ENCODE assay signal across 8 cellular contexts in the genomic region with DNA sequence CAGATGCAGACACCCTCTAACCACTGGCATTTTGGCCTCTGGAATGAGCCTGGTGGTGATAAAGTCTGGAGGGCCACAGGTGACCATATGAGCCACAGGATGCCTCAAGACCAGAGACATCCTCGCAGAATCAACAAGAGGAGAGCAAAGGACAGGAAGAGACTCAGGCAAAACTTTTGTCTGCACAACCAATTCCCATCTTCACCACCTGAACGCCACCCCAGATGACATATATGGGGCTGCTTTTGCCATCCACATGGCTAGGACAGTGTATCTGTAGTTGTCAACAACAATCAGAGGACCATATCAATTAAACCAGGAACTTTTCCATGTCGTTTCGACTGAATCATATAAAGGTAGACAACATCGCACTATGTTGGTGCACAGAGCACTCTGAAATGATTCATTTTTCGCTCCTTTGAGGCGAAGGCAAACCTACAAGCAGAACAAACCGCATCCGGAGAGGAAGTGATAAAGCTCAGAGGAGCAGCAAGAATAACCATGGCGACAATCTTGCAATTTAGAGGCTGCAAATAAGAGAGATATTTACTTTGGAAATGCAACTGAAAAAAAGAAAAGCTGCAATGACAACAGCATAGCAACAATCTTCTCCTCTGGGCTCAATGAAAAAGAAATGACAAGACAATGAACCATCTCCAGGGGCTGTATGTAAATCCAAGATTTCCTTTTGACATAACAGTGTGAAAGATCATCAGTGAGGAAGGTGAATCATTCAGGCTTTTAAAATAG.
DNase-seq lines count a peak whose midpoint lies in the region; ATAC-seq and TF ChIP-seq lines count a peak whose summit lies in the region.

No MANE protein-coding gene starts in this region.

- no peak overlapping the region for H3K4me3 ChIP-seq in Panc1 (ENCODE audit: low read depth in 2 of 2, low read length in 2 of 2)

- ATAC-seq in GM18867 (IDR thresholded peaks at IDR 0.05; ENCODE audit: unreplicated experiment) (peak; percentile 68), HG02885 (IDR thresholded peaks at IDR 0.05; ENCODE audit: poor library complexity, unreplicated experiment) (peak; percentile 64), Panc1 (no peak)

- H3K4me3 Mint-ChIP-seq in activated naive CD4-positive, alpha-beta T cell treated with anti-CD3 and anti-CD28 coated beads for 36 hours, result peak overlapping the region; percentile 46

- POLR2A ChIA-PET in Panc1 (lab: Charles Lee), result no interaction called here

- H3K9me3 ChIP-seq in Panc1 (ENCODE audit: control insufficient read depth, insufficient read depth, low read depth, low read length), result no peaks in the 10 kb centered on the region

- intact Hi-C loops in Panc1 (cut with micrococcal nuclease; ENCODE audit: unreplicated experiment), result loop anchor here (10.0 kb wide), 1 partner anchor 72 kb away; no protein-coding TSS in a partner anchor
- intact Hi-C loops in activated naive CD4-positive, alpha-beta T cell treated with anti-CD3 and anti-CD28 coated beads for 36 hours (cut with micrococcal nuclease), result loop anchor here (1.0 to 10.0 kb wide), 14 partner anchors 16 to 1208 kb away; partner anchors contain the start of gene HJURP

- DNase-seq in Panc1 (ENCODE audit: low read depth, low spot score), result no peak
- DNase-seq in activated naive CD4-positive, alpha-beta T cell treated with anti-CD3 and anti-CD28 coated beads for 36 hours, result peak; percentile 81
- peak in 2 of 3 donors; percentile 46 to 56 for DNase-seq in stimulated activated CD4-positive, alpha-beta T cell treated with anti-CD3 and anti-CD28 coated beads, Interleukin-12 subunit alpha, Interleukin-12 subunit beta, amount 100 ng/mL, for 48 hours (ENCODE audit: low read depth in 2 of 3, low spot score in 1 of 3)
- DNase-seq in AG08395 (ENCODE audit: low spot score), result no peak
- no peak for DNase-seq in NCI-H128 (lab: John Stamatoyannopoulos, UW; ENCODE audit: unreplicated experiment)
- DNase-seq in RKO (ENCODE audit: low spot score), result no peak

- peaks cover 18% of the 10 kb centered on the region for H3K4me1 ChIP-seq in Panc1 (ENCODE audit: control insufficient read depth, insufficient read depth, low read length)

- no peaks in the 10 kb centered on the region for H3K27me3 ChIP-seq in Panc1 (ENCODE audit: control insufficient read depth, insufficient read depth, low read length)

- H3K36me3 ChIP-seq in Panc1 (ENCODE audit: control insufficient read depth, insufficient read depth, low read length), result no peaks in the 10 kb centered on the region

- CTCF ChIA-PET in Panc1 (lab: Charles Lee), result no interaction called here
- CTCF ChIA-PET in activated naive CD4-positive, alpha-beta T cell treated with anti-CD3 and anti-CD28 coated beads for 36 hours (lab: Charles Lee), result interaction anchor here (0.6 to 3.7 kb wide), 12 partner anchors 16 to 268 kb away, joined by 3 to 12 read pairs (median 4); partner anchors contain the start of gene ARL4C

- H3K9me3 Mint-ChIP-seq in activated naive CD4-positive, alpha-beta T cell treated with anti-CD3 and anti-CD28 coated beads for 36 hours, result no peaks in the 10 kb centered on the region

- no peak for TF ChIP-seq CTCF in Panc1 (IDR thresholded peaks at IDR 0.05)

- in situ Hi-C loops in Panc1 (cut with HindIII; ENCODE audit: low pct_unique_long_range_greater_than_20kb, low sequenced_read_pairs), result no loop called here

- peaks cover 85% of the 10 kb centered on the region for H3K4me1 Mint-ChIP-seq in activated naive CD4-positive, alpha-beta T cell treated with anti-CD3 and anti-CD28 coated beads for 36 hours (ENCODE audit: low read depth)

- H3K27me3 Mint-ChIP-seq in activated naive CD4-positive, alpha-beta T cell treated with anti-CD3 and anti-CD28 coated beads for 36 hours (ENCODE audit: low read depth), result no peaks in the 10 kb centered on the region

- no TSS peak for BruUV-seq in Panc1 (replicated peaks; lab: Mats Ljungman, UMichigan)

- H3K36me3 Mint-ChIP-seq in activated naive CD4-positive, alpha-beta T cell treated with anti-CD3 and anti-CD28 coated beads for 36 hours (ENCODE audit: low read depth), result no peaks in the 10 kb centered on the region

- H3K27ac Mint-ChIP-seq in activated naive CD4-positive, alpha-beta T cell treated with anti-CD3 and anti-CD28 coated beads for 36 hours, result peak overlapping the region; percentile 96

- H3K27ac ChIP-seq in Panc1 (ENCODE audit: low read length), result peak overlapping the region; percentile 85

Comparison
In these comparisons a context has a peak if more than half of its experiments do, and no peak if none do; other contexts are left out.
1. DNase-seq: peak in activated naive CD4-positive, alpha-beta T cell treated with anti-CD3 and anti-CD28 coated beads for 36 hours (single experiment) and stimulated activated CD4-positive, alpha-beta T cell treated with anti-CD3 and anti-CD28 coated beads, Interleukin-12 subunit alpha, Interleukin-12 subunit beta, amount 100 ng/mL, for 48 hours (2 of 3); none in Panc1 (single experiment), AG08395 (single experiment), NCI-H128 (single experiment) and RKO (single experiment).